Comparison of ENCODE assay signal across 19 cellular contexts in the genomic region with DNA sequence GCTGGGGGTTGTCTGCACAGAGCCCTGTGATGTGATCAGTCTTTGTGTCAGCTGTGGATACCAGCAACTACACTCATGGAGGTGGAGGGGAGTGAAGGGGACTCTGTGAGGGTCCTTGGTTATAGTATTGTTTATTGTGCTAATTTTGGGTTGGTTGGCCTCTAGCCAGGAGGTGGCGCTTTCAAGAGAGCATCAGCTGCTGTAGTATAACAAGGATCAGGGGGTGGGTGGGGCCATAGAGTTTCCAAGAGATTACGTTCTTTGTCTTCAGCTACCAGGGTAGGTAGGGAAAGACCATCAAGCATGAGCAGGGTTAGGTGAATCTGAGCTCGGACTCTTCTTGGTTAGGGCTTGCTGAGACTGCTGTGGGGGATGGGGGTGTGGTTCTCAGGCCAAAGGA.
"Had no signal": no experiment of that assay in that cellular context is flagged by ENCODE, and none has a peak within 500 bp of the region (broad histone marks: within the 10 kb centered on the region; RNA-seq: fewer than 3 reads in every experiment).

No MANE protein-coding gene starts in this region.

- H3K27me3 ChIP-seq: brain microvascular endothelial cell, foreskin keratinocyte, ovary, sigmoid colon, spleen, stomach, upper lobe of right lung had no signal

- DNase-seq: activated CD4-positive, alpha-beta T cell treated with anti-CD3 and anti-CD28 coated beads, Interleukin-2, amount 50 U/mL, for 4 hours; activated CD4-positive, CD25-positive, alpha-beta regulatory T cell; activated naive CD4-positive, alpha-beta T cell; activated T-cell treated with anti-CD3 and anti-CD28 coated beads for 4 hours; anterior cingulate cortex; brain microvascular endothelial cell; cerebellar nuclear complex; effector memory CD4-positive, alpha-beta T cell; foreskin keratinocyte; glutamatergic neuron; hypothalamus; left cardiac atrium; lower lobe of right lung; ovary; sigmoid colon; spleen; stomach; upper lobe of right lung had no signal

- H3K4me3 ChIP-seq: lower lobe of right lung, ovary, sigmoid colon, spleen, stomach, thoracic aorta, upper lobe of right lung had no signal

- ATAC-seq: foreskin keratinocyte, left cardiac atrium, lower lobe of right lung, upper lobe of right lung had no signal

- H3K4me1 ChIP-seq: foreskin keratinocyte, lower lobe of right lung, sigmoid colon, spleen, stomach, upper lobe of right lung had no signal

- H3K36me3 ChIP-seq: brain microvascular endothelial cell, lower lobe of right lung, ovary, sigmoid colon, spleen, stomach, thoracic aorta, upper lobe of right lung had no signal

- H3K27ac ChIP-seq: brain microvascular endothelial cell, foreskin keratinocyte, lower lobe of right lung, ovary, sigmoid colon, spleen, stomach, thoracic aorta, upper lobe of right lung had no signal
